Comparison of ENCODE assay signal across 8 cellular contexts in the genomic region with DNA sequence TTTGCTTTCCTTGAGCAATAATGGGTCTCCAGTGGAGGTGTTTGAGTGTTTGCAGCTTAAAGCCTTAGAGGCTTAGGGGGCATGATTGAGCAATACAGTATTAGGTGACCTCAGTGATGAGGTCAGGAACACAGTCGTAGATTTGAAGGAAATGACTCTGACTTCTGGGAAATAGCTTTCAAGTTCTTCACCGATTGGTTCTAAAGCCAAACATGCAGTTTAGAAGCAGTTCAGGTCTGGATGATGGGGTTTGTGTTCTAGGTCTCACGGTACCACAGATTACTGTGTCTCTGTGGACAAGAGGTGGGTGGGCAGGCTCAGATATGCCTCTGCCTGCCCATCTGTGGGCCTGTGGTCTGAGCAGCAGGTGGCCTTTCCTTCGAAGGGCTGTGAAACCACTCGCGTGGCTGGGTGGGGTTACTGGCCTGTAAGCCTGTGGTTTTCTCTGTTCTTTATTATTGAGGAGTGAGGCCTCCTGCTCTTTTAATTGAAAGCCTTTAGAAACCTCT. TPM values are rescaled to one million over a fixed set of nuclear protein-coding genes. Genes with fewer than 3 reads are reported as not detected.
DNase-seq lines count a peak whose midpoint lies in the region; ATAC-seq, FAIRE-seq and TF ChIP-seq lines count a peak whose summit lies in the region.

No MANE protein-coding gene starts in this region.

- no peaks in the 10 kb centered on the region for H3K9me3 Mint-ChIP-seq in astrocyte (ENCODE audit: unreplicated experiment)

- 74% methylated on average over 6 of the region's 6 CpGs for WGBS in esophagus muscularis mucosa

- peaks cover 77% of the 10 kb centered on the region for H3K79me2 ChIP-seq in astrocyte (ENCODE audit: insufficient read depth, low read length)

- H3K4me2 ChIP-seq in astrocyte (ENCODE audit: low read length), result no peak overlapping the region

- H3K36me3 ChIP-seq in astrocyte (ENCODE audit: insufficient read depth, low read length), result peaks cover 29% of the 10 kb centered on the region
- H3K36me3 ChIP-seq in lower lobe of right lung, result peaks cover 36% of the 10 kb centered on the region
- peaks cover 0 to 45% (median 19%) of the 10 kb centered on the region in 4 donors for H3K36me3 ChIP-seq in esophagus muscularis mucosa

- intact Hi-C loops in lower lobe of right lung (cut with DNase I), result no loop called here
- intact Hi-C loops in esophagus muscularis mucosa (cut with DNase I), result no loop called here

- H3K9me3 ChIP-seq in astrocyte (ENCODE audit: insufficient read depth, low read depth, low read length) (no peaks in the 10 kb centered on the region), lower lobe of right lung (no peaks in the 10 kb centered on the region), esophagus muscularis mucosa (no peaks in the 10 kb centered on the region)

- H3K4me1 ChIP-seq in astrocyte (ENCODE audit: insufficient read depth, low read length), result no peaks in the 10 kb centered on the region
- peaks cover 26% of the 10 kb centered on the region for H3K4me1 ChIP-seq in lower lobe of right lung
- H3K4me1 ChIP-seq in esophagus muscularis mucosa, result peaks cover 11 to 30% (median 16%) of the 10 kb centered on the region in 4 donors

- H3K27ac Mint-ChIP-seq in astrocyte (ENCODE audit: unreplicated experiment), result peak overlapping the region; percentile 72

- H3K27me3 Mint-ChIP-seq in astrocyte (ENCODE audit: low read depth, unreplicated experiment), result no peaks in the 10 kb centered on the region

- no peaks in the 10 kb centered on the region for H3K27me3 ChIP-seq in astrocyte (ENCODE audit: insufficient read depth, low read length)
- H3K27me3 ChIP-seq in lower lobe of right lung (ENCODE audit: low read depth), result no peaks in the 10 kb centered on the region
- no peaks in the 10 kb centered on the region for H3K27me3 ChIP-seq in esophagus muscularis mucosa

- DNase-seq in GM13977 (ENCODE audit: low spot score) (peak; percentile 59), H4 (ENCODE audit: low spot score) (peak; percentile 47), NB4 (ENCODE audit: low read depth) (peak; percentile 85), astrocyte (ENCODE audit: low read depth) (peak; percentile 34), lower lobe of right lung (no peak), COLO829 (ENCODE audit: low spot score) (no peak), NCI-H2029 (lab: John Stamatoyannopoulos, UW) (no peak), esophagus muscularis mucosa (ENCODE audit: extremely low spot score) (no peak)

- in situ Hi-C loops in GM13977 (cut with MboI; ENCODE audit: low pct_unique_long_range_greater_than_20kb, low sequenced_read_pairs, unreplicated experiment), result no loop called here

- peaks cover 31% of the 10 kb centered on the region for H3K36me3 Mint-ChIP-seq in astrocyte (ENCODE audit: low read depth, unreplicated experiment)

- no peak for TF ChIP-seq EP300 in esophagus muscularis mucosa (IDR thresholded peaks at IDR 0.05)

- peak overlapping the region; percentile 26 for H3K4me3 ChIP-seq in NB4 (ENCODE audit: low read depth, low read length)
- H3K4me3 ChIP-seq in astrocyte (ENCODE audit: insufficient read depth, low read depth, low read length), result no peak overlapping the region
- no peak overlapping the region for H3K4me3 ChIP-seq in lower lobe of right lung
- H3K4me3 ChIP-seq in esophagus muscularis mucosa, result no peak overlapping the region

- no peak overlapping the region for H3K27ac ChIP-seq in astrocyte (ENCODE audit: low read depth, low read length)
- peak overlapping the region; percentile 66 for H3K27ac ChIP-seq in lower lobe of right lung
- peak overlapping the region in 2 of 4 donors; percentile 10 to 52 for H3K27ac ChIP-seq in esophagus muscularis mucosa (replicated peaks in 1 of 4)

- peaks cover 40% of the 10 kb centered on the region for H3K4me1 Mint-ChIP-seq in astrocyte (ENCODE audit: low read depth, unreplicated experiment)

- H3K9ac ChIP-seq in astrocyte (ENCODE audit: low read length), result no peak overlapping the region

- TF ChIP-seq CTCF in GM13977 (IDR thresholded peaks at IDR 0.05; ENCODE audit: extremely low read depth, insufficient read depth, missing control alignments), result no peak
- TF ChIP-seq CTCF in NB4 (IDR thresholded peaks at IDR 0.05; ENCODE audit: low read depth, low read length), result no peak
- TF ChIP-seq CTCF in astrocyte (IDR thresholded peaks at IDR 0.05; ENCODE audit: insufficient read depth, low read depth, low read length), result no peak
- no peak for TF ChIP-seq CTCF in lower lobe of right lung (IDR thresholded peaks at IDR 0.05)
- TF ChIP-seq CTCF in esophagus muscularis mucosa (IDR thresholded peaks at IDR 0.05), result no peak

- peak overlapping the region; percentile 23 for H3K4me3 Mint-ChIP-seq in astrocyte (ENCODE audit: unreplicated experiment)

- H2AFZ ChIP-seq in astrocyte (ENCODE audit: low read depth, low read length), result no peak overlapping the region

- peak; percentile 77 to 91 for ATAC-seq in lower lobe of right lung

- FAIRE-seq in astrocyte (lab: Jason Lieb, UNC), result no peak

- H4K20me1 ChIP-seq in astrocyte (ENCODE audit: insufficient read depth, low read length), result peaks cover 72% of the 10 kb centered on the region

- no peak for TF ChIP-seq POLR2A in NB4 (IDR thresholded peaks at IDR 0.05; ENCODE audit: extremely low read depth, insufficient read length)
- no peak for TF ChIP-seq POLR2A in esophagus muscularis mucosa (IDR thresholded peaks at IDR 0.05; ENCODE audit: low read depth)

RNA-seq across cellular contexts. Expression of a gene that starts 7.8 kb away (rescaled TPM):
- 257 and 261 TPM in 2 replicates for total RNA-seq in H4 (2014; rRNA removed; shearing (Covaris generic))
- total RNA-seq in astrocyte (350 and 365 TPM in 2 replicates), lower lobe of right lung (54.7 TPM), esophagus muscularis mucosa (10 to 100 TPM; 22.0 to 80.8 (median 43.5) TPM)

RNA-seq across cellular contexts. Expression of a gene that starts 27.6 kb away (rescaled TPM):
- total RNA-seq in H4 (2014; rRNA removed; shearing (Covaris generic)), result 147 and 150 TPM in 2 replicates
- total RNA-seq in astrocyte, result 107 and 116 TPM in 2 replicates
- 146 TPM for total RNA-seq in lower lobe of right lung
- 100 to 1,000 TPM; 102 to 129 (median 106) TPM for total RNA-seq in esophagus muscularis mucosa

RNA-seq across cellular contexts. Expression of a gene that starts 58.5 kb away (rescaled TPM):
- 144 and 202 TPM in 2 replicates for total RNA-seq in H4 (2014; rRNA removed; shearing (Covaris generic))
- total RNA-seq in astrocyte (42.4 and 48.8 TPM in 2 replicates), lower lobe of right lung (19.6 TPM), esophagus muscularis mucosa (10 to 100 TPM; 29.4 to 46.9 (median 42.8) TPM)

Comparison
In these comparisons a context has a peak if more than half of its experiments do, and no peak if none do; other contexts are left out.
1. DNase-seq: peak in GM13977 (single experiment), H4 (single experiment), NB4 (single experiment) and astrocyte (single experiment); none in lower lobe of right lung (single experiment), COLO829 (single experiment), NCI-H2029 (single experiment) and esophagus muscularis mucosa (single experiment).